28 cellular contexts compared by ENCODE assay signal in the genomic region with DNA sequence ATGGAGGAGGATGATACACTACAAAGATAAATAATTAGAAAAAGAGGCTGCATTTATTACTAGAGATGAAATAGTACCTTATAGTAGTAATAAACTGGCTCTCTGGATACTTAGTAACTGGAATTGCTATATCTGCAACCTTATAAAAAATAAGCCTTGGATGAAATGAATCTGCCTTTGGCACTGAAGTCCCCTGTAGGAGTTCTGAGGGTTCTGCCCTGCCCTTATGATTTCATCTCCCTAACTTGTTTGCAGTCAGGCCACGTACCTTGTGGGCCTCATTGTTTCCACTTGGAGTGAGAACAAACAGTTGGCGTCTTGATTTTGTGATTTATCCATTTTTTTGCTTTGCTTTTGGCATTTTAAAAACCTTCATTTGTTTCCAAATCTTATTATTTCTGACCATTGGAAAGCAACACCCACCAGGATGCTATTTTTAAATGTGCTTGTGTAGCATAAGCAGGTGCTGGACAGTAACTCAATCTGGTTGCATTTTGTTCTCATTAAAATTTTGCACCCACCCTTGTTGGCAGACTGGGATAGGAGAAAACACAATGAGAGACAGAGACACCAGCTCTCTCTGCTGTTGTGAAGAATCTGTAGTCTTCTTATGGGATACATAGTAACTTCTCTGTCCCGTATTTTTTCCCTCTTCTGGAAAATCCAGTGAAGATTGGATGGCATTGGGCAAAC.
"Had no signal": no experiment of that assay in that cellular context is flagged by ENCODE, and none has a peak within 500 bp of the region (broad histone marks: within the 10 kb centered on the region; RNA-seq: fewer than 3 reads in every experiment).

No MANE protein-coding gene starts in this region.

- ATAC-seq: naive thymus-derived CD4-positive, alpha-beta T cell; natural killer cell; right cardiac atrium; right lobe of liver; stimulated activated memory B cell treated with anti-CD40 and anti-IgM and Interleukin-4, amounts not matched to agents 10 μg/mL and 1 μg/mL and 100 μg/mL, for 72 hours; stimulated activated naive CD8-positive, alpha-beta T cell treated with anti-CD3 and anti-CD28 coated beads, Interleukin-15, amount 100 ng/mL, for 72 hours; stimulated activated naive CD8-positive, alpha-beta T cell treated with anti-CD3 and anti-CD28 coated beads, Interleukin-15, Interleukin-2, amounts not matched to agents 100 U/mL and 50 U/mL, for 24 hours had no signal

- H2AFZ ChIP-seq: neural progenitor cell had no signal

- H3K4me2 ChIP-seq: neural progenitor cell, smooth muscle cell had no signal

- H3K9me3 ChIP-seq: ovary, prostate gland, right lobe of liver, sigmoid colon, spleen, thoracic aorta, thyroid gland, tibial nerve, upper lobe of left lung, vagina had no signal

- H3K27me3 ChIP-seq: neural progenitor cell, ovary, right lobe of liver, sigmoid colon, spleen, thyroid gland, tibial nerve, upper lobe of left lung, vagina had no signal

- H3K27ac ChIP-seq: neural progenitor cell, ovary, prostate gland, right lobe of liver, sigmoid colon, skin epidermis, spleen, thoracic aorta, thyroid gland, tibial nerve, upper lobe of left lung, vagina had no signal

- H3K36me3 ChIP-seq: neural progenitor cell, ovary, prostate gland, right lobe of liver, sigmoid colon, spleen, thoracic aorta, thyroid gland, tibial nerve, upper lobe of left lung, vagina had no signal

- H3K9ac ChIP-seq: neural progenitor cell had no signal

- H3K4me1 ChIP-seq: neural progenitor cell, prostate gland, right lobe of liver, sigmoid colon, spleen, thyroid gland, tibial nerve, upper lobe of left lung, vagina had no signal

- H3K4me3 ChIP-seq: neural progenitor cell, ovary, prostate gland, right lobe of liver, sigmoid colon, skin epidermis, smooth muscle cell, spleen, thoracic aorta, thyroid gland, tibial nerve, upper lobe of left lung, vagina had no signal

- DNase-seq: naive thymus-derived CD4-positive, alpha-beta T cell; natural killer cell; occipital lobe; ovary; right cardiac atrium; right lobe of liver; sigmoid colon; spleen; stimulated activated CD4-positive, alpha-beta T cell treated with anti-CD3 and anti-CD28 coated beads, Interleukin-12 subunit alpha, Interleukin-12 subunit beta, amount 100 ng/mL, for 4 hours; stimulated activated CD4-positive, alpha-beta T cell treated with anti-CD3 and anti-CD28 coated beads, Interleukin-1b, Interleukin-23, amount 100 ng/mL, for 48 hours; stimulated activated CD4-positive, alpha-beta T cell treated with anti-CD3 and anti-CD28 coated beads, Interleukin-4, amount 100 ng/mL, for 1 hour; stimulated activated CD4-positive, alpha-beta T cell treated with anti-CD3 and anti-CD28 coated beads, Interleukin-4, amount 100 ng/mL, for 4 hours; stimulated activated CD8-positive, alpha-beta memory T cell treated with anti-CD3 and anti-CD28 coated beads, Interleukin-4, amount 100 ng/mL, for 48 hours; stimulated activated naive CD4-positive, alpha-beta T cell; stimulated activated naive CD8-positive, alpha-beta T cell treated with anti-CD3 and anti-CD28 coated beads, Interleukin-15, amount 100 ng/mL, for 72 hours; stimulated activated naive CD8-positive, alpha-beta T cell treated with anti-CD3 and anti-CD28 coated beads, Interleukin-15, Interleukin-2, amounts not matched to agents 100 U/mL and 50 U/mL, for 24 hours; substantia nigra; thyroid gland; trophoblast cell; upper lobe of left lung had no signal
